ENCODE assay signal across 12 cellular contexts in the genomic region with DNA sequence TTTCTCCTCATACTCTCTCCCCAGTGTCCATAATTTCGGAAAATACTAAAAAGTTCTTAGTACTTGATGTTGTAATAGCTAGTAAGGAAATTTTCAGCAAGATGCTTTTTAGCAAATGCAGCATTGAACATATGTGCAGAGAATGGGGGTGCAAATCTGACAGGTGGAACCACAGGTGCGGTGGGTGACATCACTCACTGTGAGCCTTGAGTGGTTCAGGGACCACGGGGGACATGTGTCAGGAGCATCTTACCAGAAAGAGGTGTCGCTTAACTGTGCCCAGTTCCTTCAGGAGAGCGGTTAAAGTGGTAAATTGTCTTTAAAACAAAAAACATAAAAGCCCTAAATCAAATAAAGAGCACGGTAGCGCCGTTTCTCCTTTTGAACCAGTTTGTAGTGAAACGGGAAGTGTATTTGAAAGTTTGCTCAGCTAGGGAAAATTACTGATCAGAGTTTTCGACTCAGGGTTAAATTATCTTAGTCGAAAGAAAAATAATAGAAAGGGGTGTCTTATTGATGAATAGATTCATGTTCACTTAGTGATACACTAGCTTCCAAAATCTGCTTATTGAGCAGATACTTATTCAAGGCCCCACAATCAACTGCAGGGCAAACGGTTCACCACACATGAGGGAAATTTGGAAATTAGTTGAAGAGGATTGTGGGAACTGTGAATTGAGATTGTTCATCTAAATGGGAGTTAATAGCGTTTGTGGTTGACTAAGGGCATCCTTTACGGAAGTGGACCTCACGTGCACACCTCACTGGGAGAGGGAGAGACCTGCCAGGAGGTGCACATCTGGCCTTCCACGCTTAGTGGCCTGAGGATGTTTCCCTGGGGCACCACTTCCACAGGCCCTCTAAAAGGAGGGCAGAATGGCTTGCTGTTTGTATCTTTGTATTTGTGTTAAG. TPM values are rescaled to one million over a fixed set of nuclear protein-coding genes. Genes with fewer than 3 reads are reported as not detected.
DNase-seq lines count a peak whose midpoint lies in the region; ATAC-seq and TF ChIP-seq lines count a peak whose summit lies in the region.
"Had no signal": no experiment of that assay in that cellular context is flagged by ENCODE, and none has a peak within 500 bp of the region (broad histone marks: within the 10 kb centered on the region; RNA-seq: fewer than 3 reads in every experiment).

No MANE protein-coding gene starts in this region.

- peaks cover 0 to 2% (median 0%) of the 10 kb centered on the region in 3 donors for H3K27me3 Mint-ChIP-seq in immature natural killer cell (ENCODE audit: low read depth in 3 of 3)
- H3K27me3 Mint-ChIP-seq: activated CD4-positive, alpha-beta T cell treated with anti-CD3 and anti-CD28 coated beads, Interleukin-2, amount 10 ng/mL, durations not matched to agents 7 days and 5 days had no signal

- H3K27ac Mint-ChIP-seq in immature natural killer cell, result peak overlapping the region in 3 of 6 donors; percentile 4 to 69 (median 19)
- no peak overlapping the region for H3K27ac Mint-ChIP-seq in stimulated activated effector memory CD8-positive, alpha-beta T cell treated with anti-CD3 and anti-CD28 coated beads, Interleukin-12 subunit alpha, Interleukin-12 subunit beta, amount 100 ng/mL, for 72 hours
- H3K27ac Mint-ChIP-seq: activated CD4-positive, alpha-beta T cell treated with anti-CD3 and anti-CD28 coated beads, Interleukin-2, amount 10 ng/mL, durations not matched to agents 7 days and 5 days had no signal

- H3K27ac ChIP-seq in transverse colon, result no peak overlapping the region
- H3K27ac ChIP-seq: thyroid gland had no signal

- TF ChIP-seq EP300 in transverse colon (IDR thresholded peaks at IDR 0.05; ENCODE audit: low read depth), result no peak

- no peaks in the 10 kb centered on the region for H3K36me3 ChIP-seq in transverse colon
- H3K36me3 ChIP-seq: thyroid gland had no signal

- H3K36me3 Mint-ChIP-seq in immature natural killer cell, result no peaks in the 10 kb centered on the region
- peaks cover 5% of the 10 kb centered on the region for H3K36me3 Mint-ChIP-seq in stimulated activated effector memory CD8-positive, alpha-beta T cell treated with anti-CD3 and anti-CD28 coated beads, Interleukin-12 subunit alpha, Interleukin-12 subunit beta, amount 100 ng/mL, for 72 hours

- ATAC-seq in GM19452 (IDR thresholded peaks at IDR 0.05; ENCODE audit: unreplicated experiment), result peak; percentile 61
- ATAC-seq in stimulated activated effector memory CD8-positive, alpha-beta T cell treated with anti-CD3 and anti-CD28 coated beads, Interleukin-12 subunit alpha, Interleukin-12 subunit beta, amount 100 ng/mL, for 72 hours, result no peak
- ATAC-seq in GM18505 (IDR thresholded peaks at IDR 0.05; ENCODE audit: unreplicated experiment), result no peak

- H3K9me3 ChIP-seq in transverse colon, result no peaks in the 10 kb centered on the region
- H3K9me3 ChIP-seq: thyroid gland had no signal

- no peaks in the 10 kb centered on the region for H3K9me3 Mint-ChIP-seq in immature natural killer cell
- no peaks in the 10 kb centered on the region for H3K9me3 Mint-ChIP-seq in stimulated activated effector memory CD8-positive, alpha-beta T cell treated with anti-CD3 and anti-CD28 coated beads, Interleukin-12 subunit alpha, Interleukin-12 subunit beta, amount 100 ng/mL, for 72 hours
- H3K9me3 Mint-ChIP-seq: activated CD4-positive, alpha-beta T cell treated with anti-CD3 and anti-CD28 coated beads, Interleukin-2, amount 10 ng/mL, durations not matched to agents 7 days and 5 days; activated naive CD4-positive, alpha-beta T cell treated with anti-CD3 and anti-CD28 coated beads, Interleukin-2, amount 50 U/mL, for 72 hours had no signal

- TF ChIP-seq POLR2A in transverse colon (IDR thresholded peaks at IDR 0.05) (no peak), GM18505 (IDR thresholded peaks at IDR 0.05; ENCODE audit: borderline replicate concordance, extremely low read depth, insufficient read depth, insufficient read length) (no peak)

- DNase-seq in GM12865 (ENCODE audit: low read depth) (peak; percentile 43), NAMALWA (ENCODE audit: low spot score) (peak; percentile 42), immature natural killer cell (no peak), transverse colon (no peak), NCI-H1436 (lab: John Stamatoyannopoulos, UW) (no peak)
- no peak for DNase-seq in stimulated activated effector memory CD8-positive, alpha-beta T cell treated with anti-CD3 and anti-CD28 coated beads, Interleukin-12 subunit alpha, Interleukin-12 subunit beta, amount 100 ng/mL, for 72 hours (ENCODE audit: low spot score in 2 of 2)
- DNase-seq: activated CD4-positive, alpha-beta T cell treated with anti-CD3 and anti-CD28 coated beads, Interleukin-2, amount 10 ng/mL, durations not matched to agents 7 days and 5 days; NCI-H69; thyroid gland had no signal

- in situ Hi-C loops in transverse colon (cut with MboI; ENCODE audit: low pct_ligation_motif_present in 1 of 4, low pct_unique_long_range_greater_than_20kb in 1 of 4, low sequenced_read_pairs in 3 of 4), result no loop called here

- peak overlapping the region in 3 of 5 donors; percentile 3 to 21 (median 10) for H3K4me3 Mint-ChIP-seq in immature natural killer cell
- H3K4me3 Mint-ChIP-seq in stimulated activated effector memory CD8-positive, alpha-beta T cell treated with anti-CD3 and anti-CD28 coated beads, Interleukin-12 subunit alpha, Interleukin-12 subunit beta, amount 100 ng/mL, for 72 hours, result no peak overlapping the region
- H3K4me3 Mint-ChIP-seq: activated CD4-positive, alpha-beta T cell treated with anti-CD3 and anti-CD28 coated beads, Interleukin-2, amount 10 ng/mL, durations not matched to agents 7 days and 5 days had no signal

- no peaks in the 10 kb centered on the region for H3K27me3 ChIP-seq in transverse colon
- H3K27me3 ChIP-seq: thyroid gland had no signal

- peaks cover 0 to 59% (median 13%) of the 10 kb centered on the region in 4 donors for H3K4me1 ChIP-seq in transverse colon

- intact Hi-C loops in transverse colon (cut with DNase I; ENCODE audit: low total_unique reads), result no loop called here

- TF ChIP-seq CTCF in GM12865 (IDR thresholded peaks at IDR 0.05; ENCODE audit: insufficient read depth, low read depth, low read length, missing control alignments), result no peak
- TF ChIP-seq CTCF in transverse colon (IDR thresholded peaks at IDR 0.05), result no peak

- H3K4me3 ChIP-seq in GM12865 (ENCODE audit: low read depth, low read length) (no peak overlapping the region), transverse colon (no peak overlapping the region)
- H3K4me3 ChIP-seq: thyroid gland had no signal

- H3K4me1 Mint-ChIP-seq in immature natural killer cell, result peaks cover 91 to 98% of the 10 kb centered on the region in 2 donors
- peaks cover 71% of the 10 kb centered on the region for H3K4me1 Mint-ChIP-seq in stimulated activated effector memory CD8-positive, alpha-beta T cell treated with anti-CD3 and anti-CD28 coated beads, Interleukin-12 subunit alpha, Interleukin-12 subunit beta, amount 100 ng/mL, for 72 hours

- 72 to 73% methylated on average over 12 to 16 of the region's 16 CpGs for WGBS in transverse colon (ENCODE audit: low coverage in 1 of 2), 2 donors

RNA-seq across cellular contexts. Expression of gene CUL1, which starts 12.7 kb away (rescaled TPM):
- polyA plus RNA-seq in immature natural killer cell, result 10 to 100 TPM; 31.7 to 67.9 (median 32.4) TPM
- 10 to 100 TPM; 17.6 to 44.6 (median 28.8) TPM for total RNA-seq in transverse colon

Comparison
In these comparisons a context has a peak if more than half of its experiments do, and no peak if none do; other contexts are left out.
1. DNase-seq: peak in GM12865 (single experiment) and NAMALWA (single experiment); none in immature natural killer cell (0 of 3), transverse colon (single experiment), stimulated activated effector memory CD8-positive, alpha-beta T cell treated with anti-CD3 and anti-CD28 coated beads, Interleukin-12 subunit alpha, Interleukin-12 subunit beta, amount 100 ng/mL, for 72 hours (0 of 2) and NCI-H1436 (single experiment).